16 cellular contexts compared by ENCODE assay signal in the genomic region with DNA sequence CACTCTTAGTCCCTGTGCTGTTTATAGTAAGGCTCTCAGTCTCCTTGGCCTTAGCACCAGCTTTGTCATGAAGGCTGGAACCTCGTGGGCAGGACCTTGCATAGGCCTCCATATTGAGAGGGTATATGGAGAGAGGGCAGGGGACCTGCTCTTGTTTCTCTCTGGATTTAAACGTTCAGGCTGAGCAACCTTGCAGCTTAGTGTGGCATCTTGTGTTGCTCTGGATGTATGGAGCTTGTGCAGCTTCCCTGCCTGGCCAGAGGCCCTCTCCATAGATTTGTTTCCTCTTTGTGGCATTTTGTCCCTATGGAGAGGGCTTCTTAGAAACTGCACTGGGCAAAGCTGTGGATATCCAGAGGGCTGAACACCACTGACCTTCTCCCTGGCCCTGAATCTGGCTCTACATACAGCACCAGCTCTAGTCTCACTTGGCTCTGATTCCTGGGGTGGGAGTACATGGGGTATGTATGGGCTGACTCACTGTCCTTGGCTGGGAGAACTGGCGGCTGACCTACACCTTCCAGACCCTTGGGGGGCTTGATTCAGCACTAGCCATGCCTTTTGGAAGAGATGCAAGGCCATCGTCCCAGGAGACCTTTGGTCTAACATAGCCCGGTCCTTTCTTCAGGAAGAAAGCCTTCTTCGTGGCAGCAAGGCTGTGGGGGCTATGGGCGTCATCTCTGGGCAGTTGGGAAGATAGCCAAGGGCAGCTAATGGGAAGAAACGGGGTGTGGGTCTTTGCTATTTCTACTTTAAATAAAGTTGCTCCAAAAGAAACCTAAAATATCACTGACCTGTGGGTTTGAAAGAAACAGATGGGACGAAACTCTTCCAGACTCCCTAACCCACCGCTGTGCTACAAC. TPM values are rescaled to one million over a fixed set of nuclear protein-coding genes. Genes with fewer than 3 reads are reported as not detected.
A peak's percentile ranks its signal among the peaks of the same experiment; 100 is the strongest.
DNase-seq lines count a peak whose midpoint lies in the region; ATAC-seq and TF ChIP-seq lines count a peak whose summit lies in the region.
"Had no signal": no experiment of that assay in that cellular context is flagged by ENCODE, and none has a peak within 500 bp of the region (broad histone marks: within the 10 kb centered on the region; RNA-seq: fewer than 3 reads in every experiment).

No MANE protein-coding gene starts in this region.

- no peaks in the 10 kb centered on the region for H3K27me3 Mint-ChIP-seq in activated CD8-positive, alpha-beta memory T cell treated with anti-CD3 and anti-CD28 coated beads, Interleukin-2, amount 10 ng/mL, durations not matched to agents 7 days and 5 days
- peaks cover 2% of the 10 kb centered on the region for H3K27me3 Mint-ChIP-seq in activated CD4-positive, alpha-beta memory T cell treated with anti-CD3 and anti-CD28 coated beads, Interleukin-2, amount 10 ng/mL, durations not matched to agents 7 days and 5 days

- WGBS in sigmoid colon, 2 donors = 76 to 82% methylated on average over 10 of the region's 10 CpGs

- no peak for TF ChIP-seq POLR2A in sigmoid colon (IDR thresholded peaks at IDR 0.05)

- POLR2A ChIA-PET in activated CD4-positive, alpha-beta memory T cell treated with anti-CD3 and anti-CD28 coated beads, Interleukin-2, amount 10 ng/mL, durations not matched to agents 7 days and 5 days (lab: Charles Lee) = interaction anchor here (1.1 to 6.5 kb wide), 5 partner anchors 13 to 44 kb away, joined by 3 to 54 read pairs (median 5); a partner anchor contains a TSS

- peaks cover 44% of the 10 kb centered on the region for H3K4me1 Mint-ChIP-seq in activated CD8-positive, alpha-beta memory T cell treated with anti-CD3 and anti-CD28 coated beads, Interleukin-2, amount 10 ng/mL, durations not matched to agents 7 days and 5 days
- H3K4me1 Mint-ChIP-seq in activated CD4-positive, alpha-beta memory T cell treated with anti-CD3 and anti-CD28 coated beads, Interleukin-2, amount 10 ng/mL, durations not matched to agents 7 days and 5 days = peaks cover 52% of the 10 kb centered on the region

- no peaks in the 10 kb centered on the region for H4K20me1 ChIP-seq in fibroblast of lung (ENCODE audit: control insufficient read depth, extremely low read depth, insufficient read depth, low read length)

- ATAC-seq in activated CD8-positive, alpha-beta memory T cell treated with anti-CD3 and anti-CD28 coated beads, Interleukin-2, amount 10 ng/mL, durations not matched to agents 7 days and 5 days = no peak

- peaks cover 20% of the 10 kb centered on the region for H3K36me3 Mint-ChIP-seq in activated CD8-positive, alpha-beta memory T cell treated with anti-CD3 and anti-CD28 coated beads, Interleukin-2, amount 10 ng/mL, durations not matched to agents 7 days and 5 days
- H3K36me3 Mint-ChIP-seq in activated CD4-positive, alpha-beta memory T cell treated with anti-CD3 and anti-CD28 coated beads, Interleukin-2, amount 10 ng/mL, durations not matched to agents 7 days and 5 days (ENCODE audit: low read depth) = peaks cover 41% of the 10 kb centered on the region

- H3K9ac ChIP-seq in fibroblast of lung (ENCODE audit: insufficient read depth, low read length) = no peak overlapping the region

- H3K4me2 ChIP-seq in fibroblast of lung (ENCODE audit: extremely low read depth, insufficient read depth, low read length) = no peak overlapping the region
- H3K4me2 ChIP-seq: GM23338 had no signal

- intact Hi-C loops in sigmoid colon (cut with DNase I) = no loop called here

- TF ChIP-seq CTCF in fibroblast of lung (conservative IDR thresholded peaks at IDR 0.05 in 1 of 2, IDR thresholded peaks at IDR 0.05 in 1 of 2; ENCODE audit: low read depth in 1 of 2, low read length in 2 of 2) (no peak), sigmoid colon (IDR thresholded peaks at IDR 0.05) (no peak)

- H3K9me3 Mint-ChIP-seq in activated CD8-positive, alpha-beta memory T cell treated with anti-CD3 and anti-CD28 coated beads, Interleukin-2, amount 10 ng/mL, durations not matched to agents 7 days and 5 days (ENCODE audit: low read depth) = peaks cover 4% of the 10 kb centered on the region
- peaks cover 5% of the 10 kb centered on the region for H3K9me3 Mint-ChIP-seq in activated CD4-positive, alpha-beta memory T cell treated with anti-CD3 and anti-CD28 coated beads, Interleukin-2, amount 10 ng/mL, durations not matched to agents 7 days and 5 days

- no peak overlapping the region for H3K27ac ChIP-seq in fibroblast of lung (ENCODE audit: insufficient read depth, low read length)
- peak overlapping the region in 1 of 4 donors; percentile 17 for H3K27ac ChIP-seq in sigmoid colon
- no peak overlapping the region for H3K27ac ChIP-seq in effector memory CD4-positive, alpha-beta T cell (ENCODE audit: insufficient read depth, low read length, poor library complexity, severe bottlenecking)
- H3K27ac ChIP-seq: vagina had no signal

- peaks cover 14% of the 10 kb centered on the region for H3K79me2 ChIP-seq in fibroblast of lung (ENCODE audit: control insufficient read depth, insufficient read depth, low read length)

- H3K36me3 ChIP-seq in fibroblast of lung (ENCODE audit: control insufficient read depth, insufficient read depth, low read length) (no peaks in the 10 kb centered on the region), sigmoid colon (peaks cover 0 to 19% (median 6%) of the 10 kb centered on the region in 4 donors)
- peaks cover 13% of the 10 kb centered on the region for H3K36me3 ChIP-seq in effector memory CD4-positive, alpha-beta T cell (ENCODE audit: control insufficient read depth, insufficient read depth, low read length)

- peak overlapping the region; percentile 69 for H3K27ac Mint-ChIP-seq in activated CD8-positive, alpha-beta memory T cell treated with anti-CD3 and anti-CD28 coated beads, Interleukin-2, amount 10 ng/mL, durations not matched to agents 7 days and 5 days
- H3K27ac Mint-ChIP-seq in activated CD4-positive, alpha-beta memory T cell treated with anti-CD3 and anti-CD28 coated beads, Interleukin-2, amount 10 ng/mL, durations not matched to agents 7 days and 5 days = peak overlapping the region; percentile 71
- H3K27ac Mint-ChIP-seq: GM23338 had no signal

- peaks cover 4% of the 10 kb centered on the region for H3K4me1 ChIP-seq in fibroblast of lung (ENCODE audit: control insufficient read depth, extremely low read depth, insufficient read depth, low read length)
- H3K4me1 ChIP-seq in sigmoid colon = peaks cover 0 to 17% (median 6%) of the 10 kb centered on the region in 4 donors
- H3K4me1 ChIP-seq in effector memory CD4-positive, alpha-beta T cell (ENCODE audit: control insufficient read depth, insufficient read depth, low read length, poor library complexity, severe bottlenecking) = peaks cover 14% of the 10 kb centered on the region

- no peak for TF ChIP-seq EP300 in sigmoid colon (IDR thresholded peaks at IDR 0.05)

- no peak overlapping the region for H3K4me3 ChIP-seq in fibroblast of lung (replicated peaks in 1 of 4; ENCODE audit: control extremely low read depth in 1 of 4, insufficient read depth in 1 of 4, low read depth in 3 of 4, low read length in 4 of 4)
- no peak overlapping the region for H3K4me3 ChIP-seq in sigmoid colon
- no peak overlapping the region for H3K4me3 ChIP-seq in effector memory CD4-positive, alpha-beta T cell (ENCODE audit: insufficient read depth, low read depth, low read length, poor library complexity, severe bottlenecking)
- H3K4me3 ChIP-seq: GM23338, vagina had no signal

- no peaks in the 10 kb centered on the region for H3K27me3 ChIP-seq in fibroblast of lung (ENCODE audit: control insufficient read depth, insufficient read depth, low read length)
- no peaks in the 10 kb centered on the region for H3K27me3 ChIP-seq in sigmoid colon
- H3K27me3 ChIP-seq in effector memory CD4-positive, alpha-beta T cell (replicated peaks; ENCODE audit: control insufficient read depth, insufficient read depth, low read length, poor library complexity, severe bottlenecking) = no peaks in the 10 kb centered on the region
- H3K27me3 ChIP-seq: vagina had no signal

- no peak for DNase-seq in activated CD8-positive, alpha-beta memory T cell treated with anti-CD3 and anti-CD28 coated beads, Interleukin-2, amount 10 ng/mL, durations not matched to agents 7 days and 5 days
- no peak for DNase-seq in activated CD8-positive, alpha-beta memory T cell treated with anti-CD3 and anti-CD28 coated beads, Interleukin-2, amount 50 U/mL, for 48 hours
- no peak for DNase-seq in activated CD4-positive, alpha-beta memory T cell treated with anti-CD3 and anti-CD28 coated beads, Interleukin-2, amount 10 ng/mL, durations not matched to agents 7 days and 5 days
- peak; percentile 47 to 62 for DNase-seq in fibroblast of lung (ENCODE audit: low read depth in 2 of 2)
- peak; percentile 58 for DNase-seq in sigmoid colon
- no peak for DNase-seq in effector memory CD4-positive, alpha-beta T cell
- no peak for DNase-seq in inferior parietal cortex (ENCODE audit: extremely low spot score)
- no peak for DNase-seq in glomerular visceral epithelial cell (ENCODE audit: extremely low spot score)
- DNase-seq: activated effector memory CD4-positive, alpha-beta T cell treated with Interleukin-2 at 50 U/mL for 16 hours; cortex of kidney; NCI-H1417 treated with DMSO at 0.1 percent for 48 hours; NCI-H524; nucleus accumbens; stimulated activated CD8-positive, alpha-beta memory T cell treated with anti-CD3 and anti-CD28 coated beads, Interleukin-4, amount 100 ng/mL, for 48 hours had no signal

- no peak overlapping the region for H2AFZ ChIP-seq in fibroblast of lung (ENCODE audit: low read length)
- H2AFZ ChIP-seq: GM23338 had no signal

- no peaks in the 10 kb centered on the region for H3K9me3 ChIP-seq in fibroblast of lung (ENCODE audit: control insufficient read depth, insufficient read depth, low read depth, low read length)
- H3K9me3 ChIP-seq in sigmoid colon = no peaks in the 10 kb centered on the region
- H3K9me3 ChIP-seq in effector memory CD4-positive, alpha-beta T cell (ENCODE audit: control insufficient read depth, low read length) = no peaks in the 10 kb centered on the region
- H3K9me3 ChIP-seq: vagina had no signal

- CTCF ChIA-PET in activated CD8-positive, alpha-beta memory T cell treated with anti-CD3 and anti-CD28 coated beads, Interleukin-2, amount 10 ng/mL, durations not matched to agents 7 days and 5 days (lab: Charles Lee) = interaction anchor here (1.0 to 14.7 kb wide), 9 partner anchors 10 to 60 kb away, joined by 3 to 270 read pairs (median 5); a partner anchor contains a TSS
- CTCF ChIA-PET in activated CD4-positive, alpha-beta memory T cell treated with anti-CD3 and anti-CD28 coated beads, Interleukin-2, amount 10 ng/mL, durations not matched to agents 7 days and 5 days (lab: Charles Lee) = interaction anchor here (0.9 to 10.4 kb wide), 7 partner anchors 14 to 41 kb away, joined by 3 to 237 read pairs (median 20); a partner anchor contains a TSS

- no peak overlapping the region for H3K4me3 Mint-ChIP-seq in activated CD8-positive, alpha-beta memory T cell treated with anti-CD3 and anti-CD28 coated beads, Interleukin-2, amount 10 ng/mL, durations not matched to agents 7 days and 5 days
- no peak overlapping the region for H3K4me3 Mint-ChIP-seq in activated CD4-positive, alpha-beta memory T cell treated with anti-CD3 and anti-CD28 coated beads, Interleukin-2, amount 10 ng/mL, durations not matched to agents 7 days and 5 days
- H3K4me3 Mint-ChIP-seq: GM23338 had no signal

RNA-seq across cellular contexts. Expression of a gene that starts 30.5 kb away (rescaled TPM):
- 10 to 100 TPM; 21.6 to 21.9 TPM for total RNA-seq in activated CD8-positive, alpha-beta memory T cell treated with anti-CD3 and anti-CD28 coated beads, Interleukin-2, amount 10 ng/mL, durations not matched to agents 7 days and 5 days
- 10 to 100 TPM; 24.6 to 25.9 TPM for total RNA-seq in activated CD4-positive, alpha-beta memory T cell treated with anti-CD3 and anti-CD28 coated beads, Interleukin-2, amount 10 ng/mL, durations not matched to agents 7 days and 5 days
- total RNA-seq in fibroblast of lung (5.4 and 6.8 TPM in 2 replicates), sigmoid colon (10 to 100 TPM; 11.4 to 22.4 (median 15.3) TPM)
- polyA plus RNA-seq in fibroblast of lung (11.1 and 18.8 TPM in 2 replicates), sigmoid colon (1 to 10 TPM; 1.2 to 8.6 (median 1.6) TPM)
- polyA plus RNA-seq in fibroblast of lung (2012) = 11.1 and 18.6 TPM in 2 replicates
- polyA minus RNA-seq in fibroblast of lung (ENCODE audit: low replicate concordance) = 23.7 and 30.0 TPM in 2 replicates

RNA-seq across cellular contexts. Expression of a gene that starts 38.8 kb away (rescaled TPM):
- total RNA-seq in activated CD8-positive, alpha-beta memory T cell treated with anti-CD3 and anti-CD28 coated beads, Interleukin-2, amount 10 ng/mL, durations not matched to agents 7 days and 5 days = 1 to 10 TPM in 1 of 2 experiments, under 1 TPM in 1; 0.96 to 1.3 TPM
- total RNA-seq in activated CD4-positive, alpha-beta memory T cell treated with anti-CD3 and anti-CD28 coated beads, Interleukin-2, amount 10 ng/mL, durations not matched to agents 7 days and 5 days = 1 to 10 TPM in 1 of 2 experiments, under 1 TPM in 1; 0.88 to 1.8 TPM
- total RNA-seq in fibroblast of lung (2.1 and 3.1 TPM in 2 replicates), sigmoid colon (1 to 10 TPM in 3 of 4 donors, under 1 TPM in 1; 0.68 to 2.1 (median 1.4) TPM)
- polyA plus RNA-seq in fibroblast of lung (2.9 and 5.9 TPM in 2 replicates), sigmoid colon (10 to 100 TPM in 2 of 3 donors, 1 to 10 TPM in 1; 9.7 to 13.2 (median 12.2) TPM)
- 2.8 and 4.8 TPM in 2 replicates for polyA plus RNA-seq in fibroblast of lung (2012)
- 2.4 and 2.7 TPM in 2 replicates for polyA minus RNA-seq in fibroblast of lung (ENCODE audit: low replicate concordance)

RNA-seq across cellular contexts. Expression of a gene that starts 45.8 kb away (rescaled TPM):
- total RNA-seq in activated CD8-positive, alpha-beta memory T cell treated with anti-CD3 and anti-CD28 coated beads, Interleukin-2, amount 10 ng/mL, durations not matched to agents 7 days and 5 days = under 1 TPM; 0.56 to 0.64 TPM
- total RNA-seq in activated CD4-positive, alpha-beta memory T cell treated with anti-CD3 and anti-CD28 coated beads, Interleukin-2, amount 10 ng/mL, durations not matched to agents 7 days and 5 days = under 1 TPM; 0.45 to 0.58 TPM
- total RNA-seq in fibroblast of lung (0.26 and 0.33 TPM in 2 replicates), sigmoid colon (1 to 10 TPM in 1 of 4 donors, under 1 TPM in 3; 0.36 to 1.1 (median 0.61) TPM)
- polyA plus RNA-seq in fibroblast of lung (0.24 and 0.42 TPM in 2 replicates), sigmoid colon (under 1 TPM in 1 of 3 donors, not detected in 2; 0.09 TPM)
- polyA plus RNA-seq in fibroblast of lung (2012) = 0.20 and 0.54 TPM in 2 replicates
- polyA minus RNA-seq in fibroblast of lung (ENCODE audit: low replicate concordance) = not detected in 2 replicates

RNA-seq across cellular contexts. Expression of a gene that starts 53.1 kb away (rescaled TPM):
- 100 to 1,000 TPM; 128 to 161 TPM for total RNA-seq in activated CD8-positive, alpha-beta memory T cell treated with anti-CD3 and anti-CD28 coated beads, Interleukin-2, amount 10 ng/mL, durations not matched to agents 7 days and 5 days
- total RNA-seq in activated CD4-positive, alpha-beta memory T cell treated with anti-CD3 and anti-CD28 coated beads, Interleukin-2, amount 10 ng/mL, durations not matched to agents 7 days and 5 days = 100 to 1,000 TPM; 139 to 142 TPM
- total RNA-seq in fibroblast of lung (145 and 151 TPM in 2 replicates), sigmoid colon (100 to 1,000 TPM in 3 of 4 donors, 10 to 100 TPM in 1; 77.5 to 178 (median 131) TPM)
- polyA plus RNA-seq in fibroblast of lung (249 and 311 TPM in 2 replicates), sigmoid colon (100 to 1,000 TPM; 107 to 189 (median 141) TPM)
- 243 and 320 TPM in 2 replicates for polyA plus RNA-seq in fibroblast of lung (2012)
- 11.0 and 14.4 TPM in 2 replicates for polyA minus RNA-seq in fibroblast of lung (ENCODE audit: low replicate concordance)

Comparison
In these comparisons a context has a peak if more than half of its experiments do, and no peak if none do; other contexts are left out.
1. DNase-seq: peak in fibroblast of lung (2 of 2) and sigmoid colon (single experiment); none in activated CD8-positive, alpha-beta memory T cell treated with anti-CD3 and anti-CD28 coated beads, Interleukin-2, amount 10 ng/mL, durations not matched to agents 7 days and 5 days (single experiment), activated CD8-positive, alpha-beta memory T cell treated with anti-CD3 and anti-CD28 coated beads, Interleukin-2, amount 50 U/mL, for 48 hours (single experiment), activated CD4-positive, alpha-beta memory T cell treated with anti-CD3 and anti-CD28 coated beads, Interleukin-2, amount 10 ng/mL, durations not matched to agents 7 days and 5 days (single experiment), effector memory CD4-positive, alpha-beta T cell (0 of 3), inferior parietal cortex (single experiment) and glomerular visceral epithelial cell (single experiment).